12 cellular contexts compared by ENCODE assay signal in genomic region chr12:48981757-48982157, GRCh38. TPM values are rescaled to one million over a fixed set of nuclear protein-coding genes. Genes with fewer than 3 reads are reported as not detected.
DNase-seq lines count a peak whose midpoint lies in the region; ATAC-seq, FAIRE-seq and TF ChIP-seq lines count a peak whose summit lies in the region.
"Had no signal": no experiment of that assay in that cellular context is flagged by ENCODE, and none has a peak within 500 bp of the region (broad histone marks: within the 10 kb centered on the region; RNA-seq: fewer than 3 reads in every experiment).

No MANE protein-coding gene starts in this region.

- H3K27me3 ChIP-seq in HUES48 (ENCODE audit: control insufficient read depth, insufficient read depth, low read length): peaks cover 98% of the 10 kb centered on the region
- peaks cover 63% of the 10 kb centered on the region for H3K27me3 ChIP-seq in colonic mucosa

- TF ChIP-seq CTCF in CD14-positive monocyte (IDR thresholded peaks at IDR 0.05) (no peak), colonic mucosa (IDR thresholded peaks at IDR 0.05) (no peak)

- H3K27ac ChIP-seq in HUES48 (ENCODE audit: low read depth, low read length) (no peak overlapping the region), colonic mucosa (no peak overlapping the region)
- H3K27ac ChIP-seq: sigmoid colon had no signal

- no peak for TF ChIP-seq POLR2A in H54 (IDR thresholded peaks at IDR 0.05; ENCODE audit: low read depth, low read length)

- peaks cover 22 to 23% of the 10 kb centered on the region in 2 donors for H3K36me3 Mint-ChIP-seq in CD14-positive monocyte
- no peaks in the 10 kb centered on the region for H3K36me3 Mint-ChIP-seq in natural killer cell treated with Interleukin-12 subunit alpha and Interleukin-12 subunit beta and Interleukin-15 and Interleukin-18, amount 100 ng/mL, for 72 hours

- H3K4me3 Mint-ChIP-seq in CD14-positive monocyte: peak overlapping the region; percentile 79 to 92
- peak overlapping the region; percentile 87 for H3K4me3 Mint-ChIP-seq in natural killer cell treated with Interleukin-12 subunit alpha and Interleukin-12 subunit beta and Interleukin-15 and Interleukin-18, amount 100 ng/mL, for 72 hours

- H3K9me3 ChIP-seq in HUES48 (ENCODE audit: control insufficient read depth, insufficient read depth, low read length) (no peaks in the 10 kb centered on the region), colonic mucosa (no peaks in the 10 kb centered on the region)
- H3K9me3 ChIP-seq: heart right ventricle, sigmoid colon had no signal

- peaks cover 90 to 99% (median 91%) of the 10 kb centered on the region in 3 donors for H3K27me3 Mint-ChIP-seq in CD14-positive monocyte (ENCODE audit: low read depth in 3 of 3)
- H3K27me3 Mint-ChIP-seq in natural killer cell treated with Interleukin-12 subunit alpha and Interleukin-12 subunit beta and Interleukin-15 and Interleukin-18, amount 100 ng/mL, for 72 hours: peaks cover 33 to 53% of the 10 kb centered on the region in 2 donors

- FAIRE-seq in H54 (lab: Jason Lieb, UNC): no peak
- FAIRE-seq: RCC 7860 had no signal

- H3K4me1 ChIP-seq in HUES48 (ENCODE audit: control insufficient read depth, insufficient read depth, low read length) (peaks cover 26% of the 10 kb centered on the region), colonic mucosa (peaks cover 36% of the 10 kb centered on the region)

- no peak for ATAC-seq in natural killer cell treated with Interleukin-12 subunit alpha and Interleukin-12 subunit beta and Interleukin-15 and Interleukin-18, amount 100 ng/mL, for 72 hours
- no peak for ATAC-seq in GM19324 (IDR thresholded peaks at IDR 0.05; ENCODE audit: low FRiP score, unreplicated experiment)

- H3K36me3 ChIP-seq in HUES48 (ENCODE audit: control insufficient read depth, insufficient read depth, low read length) (no peaks in the 10 kb centered on the region), colonic mucosa (no peaks in the 10 kb centered on the region)
- H3K36me3 ChIP-seq: heart right ventricle, sigmoid colon had no signal

- H3K4me3 ChIP-seq in HUES48 (ENCODE audit: low read depth, low read length) (peak overlapping the region; percentile 59), colonic mucosa (peak overlapping the region; percentile 27)

- no peak overlapping the region for H3K9ac ChIP-seq in HUES48 (ENCODE audit: low read depth, low read length)
- peak overlapping the region in 1 of 2 donors; percentile 5 for H3K9ac ChIP-seq in colonic mucosa (ENCODE audit: low read depth in 2 of 2, low read length in 2 of 2)

- intact Hi-C loops in CD14-positive monocyte (cut with micrococcal nuclease) (loop anchor here in 1 of 2 donors (10.0 kb wide), 1 partner anchor 127 kb away; the partner anchor contains the start of gene DDX23), colonic mucosa (cut with DNase I) (loop anchor here (10.0 kb wide), 1 partner anchor 127 kb away; the partner anchor contains the start of gene DDX23)

- peak overlapping the region in 2 of 7 donors; percentile 8 to 68 for H3K27ac Mint-ChIP-seq in CD14-positive monocyte
- peak overlapping the region; percentile 34 to 66 for H3K27ac Mint-ChIP-seq in natural killer cell treated with Interleukin-12 subunit alpha and Interleukin-12 subunit beta and Interleukin-15 and Interleukin-18, amount 100 ng/mL, for 72 hours

- no peak for DNase-seq in CD14-positive monocyte (ENCODE audit: low spot score)
- DNase-seq in colonic mucosa: no peak
- DNase-seq in natural killer cell treated with Interleukin-12 subunit alpha and Interleukin-12 subunit beta and Interleukin-15 and Interleukin-18, amount 100 ng/mL, for 72 hours (ENCODE audit: low spot score): no peak
- no peak for DNase-seq in H54 (ENCODE audit: insufficient read length, low spot score)
- no peak for DNase-seq in NCI-H1436 (lab: John Stamatoyannopoulos, UW)
- no peak for DNase-seq in retina
- DNase-seq: heart right ventricle, Karpas-422, sigmoid colon had no signal

- peaks cover 2 to 41% (median 22%) of the 10 kb centered on the region in 7 donors for H3K9me3 Mint-ChIP-seq in CD14-positive monocyte
- no peaks in the 10 kb centered on the region for H3K9me3 Mint-ChIP-seq in natural killer cell treated with Interleukin-12 subunit alpha and Interleukin-12 subunit beta and Interleukin-15 and Interleukin-18, amount 100 ng/mL, for 72 hours

- H3K4me1 Mint-ChIP-seq in CD14-positive monocyte: peaks cover 50% of the 10 kb centered on the region
- H3K4me1 Mint-ChIP-seq in natural killer cell treated with Interleukin-12 subunit alpha and Interleukin-12 subunit beta and Interleukin-15 and Interleukin-18, amount 100 ng/mL, for 72 hours (ENCODE audit: low read depth in 2 of 2): peaks cover 43 to 44% of the 10 kb centered on the region in 2 donors

RNA-seq across cellular contexts. Expression of gene WNT1, which starts 3.6 kb away (rescaled TPM):
- polyA plus RNA-seq in CD14-positive monocyte: not detected
- not detected for total RNA-seq in colonic mucosa
- not detected for total RNA-seq in natural killer cell treated with Interleukin-12 subunit alpha and Interleukin-12 subunit beta and Interleukin-15 and Interleukin-18, amount 100 ng/mL, for 72 hours
- total RNA-seq: heart right ventricle, sigmoid colon had no signal
- polyA plus RNA-seq: heart right ventricle had no signal

RNA-seq across cellular contexts. Expression of gene WNT10B, which starts 10.2 kb away (rescaled TPM):
- not detected for polyA plus RNA-seq in CD14-positive monocyte
- total RNA-seq in colonic mucosa: under 1 TPM; 0.24 to 0.47 TPM
- under 1 TPM in 1 of 2 donors, not detected in 1; 0.50 TPM for total RNA-seq in natural killer cell treated with Interleukin-12 subunit alpha and Interleukin-12 subunit beta and Interleukin-15 and Interleukin-18, amount 100 ng/mL, for 72 hours

RNA-seq across cellular contexts. Expression of gene DDN, which starts 17.4 kb away (rescaled TPM):
- polyA plus RNA-seq in CD14-positive monocyte: not detected
- total RNA-seq in colonic mucosa: under 1 TPM; 0.17 to 0.21 TPM
- 1 to 10 TPM in 1 of 2 donors, under 1 TPM in 1; 0.48 to 1.1 TPM for total RNA-seq in natural killer cell treated with Interleukin-12 subunit alpha and Interleukin-12 subunit beta and Interleukin-15 and Interleukin-18, amount 100 ng/mL, for 72 hours

RNA-seq across cellular contexts. Expression of gene ARF3, which starts 24.5 kb away (rescaled TPM):
- polyA plus RNA-seq in CD14-positive monocyte: 10 to 100 TPM; 56.5 to 58.4 TPM
- total RNA-seq in colonic mucosa: 100 to 1,000 TPM; 255 to 261 TPM
- total RNA-seq in natural killer cell treated with Interleukin-12 subunit alpha and Interleukin-12 subunit beta and Interleukin-15 and Interleukin-18, amount 100 ng/mL, for 72 hours: 100 to 1,000 TPM; 125 to 156 TPM

RNA-seq across cellular contexts. Expression of gene PRKAG1, which starts 36.8 kb away (rescaled TPM):
- polyA plus RNA-seq in CD14-positive monocyte: 10 to 100 TPM; 50.1 to 58.9 TPM
- total RNA-seq in colonic mucosa: 10 to 100 TPM; 49.5 to 54.8 TPM
- 10 to 100 TPM; 63.4 to 70.3 TPM for total RNA-seq in natural killer cell treated with Interleukin-12 subunit alpha and Interleukin-12 subunit beta and Interleukin-15 and Interleukin-18, amount 100 ng/mL, for 72 hours
